Comparison of ENCODE assay signal across 26 cellular contexts in the genomic region with DNA sequence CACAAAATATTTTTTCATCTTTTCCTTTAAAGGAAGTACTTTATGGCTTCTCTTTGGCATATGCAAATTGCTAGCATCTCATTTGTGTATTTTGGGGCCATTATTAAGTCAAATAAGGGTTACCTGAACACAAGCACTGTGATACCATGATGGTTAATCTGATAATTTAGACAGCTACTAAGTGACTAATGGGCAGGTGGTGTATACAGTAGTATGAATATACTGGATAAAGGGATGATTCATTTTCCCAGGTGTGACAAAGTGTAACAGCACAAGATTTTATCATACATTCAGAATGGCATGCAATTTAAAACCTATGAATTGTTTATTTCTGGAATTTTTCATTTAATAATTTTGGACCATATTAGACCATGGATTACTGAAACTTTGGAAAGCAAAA. TPM values are rescaled to one million over a fixed set of nuclear protein-coding genes. Genes with fewer than 3 reads are reported as not detected.
"Had no signal": no experiment of that assay in that cellular context is flagged by ENCODE, and none has a peak within 500 bp of the region (broad histone marks: within the 10 kb centered on the region; RNA-seq: fewer than 3 reads in every experiment).

No MANE protein-coding gene starts in this region.

- H3K4me3 Mint-ChIP-seq: natural killer cell; nephron; neural progenitor cell; stimulated activated effector memory CD8-positive, alpha-beta T cell treated with anti-CD3 and anti-CD28 coated beads, Interleukin-12 subunit alpha, Interleukin-12 subunit beta, amount 100 ng/mL, for 72 hours; stimulated activated naive B cell treated with anti-CD40 and anti-IgM and Interleukin-4, amounts not matched to agents 10 μg/mL and 1 μg/mL and 100 μg/mL, for 72 hours; stimulated activated naive CD8-positive, alpha-beta T cell treated with anti-CD3 and anti-CD28 coated beads, Interleukin-15, Interleukin-2, amounts not matched to agents 100 ng/mL and 50 ng/mL, for 24 hours had no signal

- H3K36me3 Mint-ChIP-seq: natural killer cell; neural progenitor cell; stimulated activated effector memory CD8-positive, alpha-beta T cell treated with anti-CD3 and anti-CD28 coated beads, Interleukin-12 subunit alpha, Interleukin-12 subunit beta, amount 100 ng/mL, for 72 hours; stimulated activated naive B cell treated with anti-CD40 and anti-IgM and Interleukin-4, amounts not matched to agents 10 μg/mL and 1 μg/mL and 100 μg/mL, for 72 hours had no signal

- H2AFZ ChIP-seq: neural progenitor cell, parathyroid adenoma had no signal

- H3K9ac ChIP-seq: neural progenitor cell, parathyroid adenoma had no signal

- H3K4me1 Mint-ChIP-seq: natural killer cell; nephron; neural progenitor cell; stimulated activated effector memory CD8-positive, alpha-beta T cell treated with anti-CD3 and anti-CD28 coated beads, Interleukin-12 subunit alpha, Interleukin-12 subunit beta, amount 100 ng/mL, for 72 hours; stimulated activated naive B cell treated with anti-CD40 and anti-IgM and Interleukin-4, amounts not matched to agents 10 μg/mL and 1 μg/mL and 100 μg/mL, for 72 hours had no signal

- H3K4me1 ChIP-seq: neural progenitor cell, parathyroid adenoma, psoas muscle, right lobe of liver, sigmoid colon, stomach, thyroid gland, tibial nerve, upper lobe of left lung, uterus had no signal

- H3K27me3 ChIP-seq: neural progenitor cell, ovary, right lobe of liver, sigmoid colon, stomach, thyroid gland, tibial nerve, upper lobe of left lung, uterus had no signal

- H3K27ac ChIP-seq: neural progenitor cell, ovary, parathyroid adenoma, psoas muscle, right lobe of liver, sigmoid colon, stomach, thoracic aorta, thyroid gland, tibial nerve, upper lobe of left lung, uterus had no signal

- H3K27ac Mint-ChIP-seq: natural killer cell; nephron; neural progenitor cell; progenitor cell of endocrine pancreas; stimulated activated effector memory CD8-positive, alpha-beta T cell treated with anti-CD3 and anti-CD28 coated beads, Interleukin-12 subunit alpha, Interleukin-12 subunit beta, amount 100 ng/mL, for 72 hours; stimulated activated naive B cell treated with anti-CD40 and anti-IgM and Interleukin-4, amounts not matched to agents 10 μg/mL and 1 μg/mL and 100 μg/mL, for 72 hours; stimulated activated naive CD8-positive, alpha-beta T cell treated with anti-CD3 and anti-CD28 coated beads, Interleukin-15, Interleukin-2, amounts not matched to agents 100 ng/mL and 50 ng/mL, for 24 hours had no signal

- DNase-seq: natural killer cell; occipital lobe; small intestine; stimulated activated CD4-positive, alpha-beta T cell treated with anti-CD3 and anti-CD28 coated beads, Interleukin-15, amount 100 ng/mL, for 24 hours; stimulated activated CD4-positive, alpha-beta T cell treated with anti-CD3 and anti-CD28 coated beads, Interleukin-2, amount 100 ng/mL, for 24 hours; stimulated activated CD4-positive, alpha-beta T cell treated with anti-CD3 and anti-CD28 coated beads, Interleukin-2, amount 100 ng/mL, for 48 hours; stimulated activated CD4-positive, alpha-beta T cell treated with anti-CD3 and anti-CD28 coated beads, Interleukin-4, amount 100 ng/mL, for 24 hours; stimulated activated naive B cell treated with anti-CD40 and anti-IgM and Interleukin-4, amounts not matched to agents 10 μg/mL and 1 μg/mL and 100 μg/mL, for 72 hours; stimulated activated naive CD4-positive, alpha-beta T cell treated with Interleukin-2 at 50 U/mL for 16 hours; stomach; upper lobe of left lung; uterus had no signal

- H3K9me3 ChIP-seq: ovary, psoas muscle, sigmoid colon, thoracic aorta, thyroid gland, tibial nerve, upper lobe of left lung, uterus had no signal

- H3K4me3 ChIP-seq: neural progenitor cell, ovary, psoas muscle, right lobe of liver, sigmoid colon, stomach, thoracic aorta, thyroid gland, tibial nerve, upper lobe of left lung, uterus had no signal

- H3K36me3 ChIP-seq: neural progenitor cell, ovary, right lobe of liver, sigmoid colon, stomach, thoracic aorta, thyroid gland, tibial nerve, upper lobe of left lung, uterus had no signal

- H3K27me3 Mint-ChIP-seq: progenitor cell of endocrine pancreas; stimulated activated naive CD8-positive, alpha-beta T cell treated with anti-CD3 and anti-CD28 coated beads, Interleukin-15, Interleukin-2, amounts not matched to agents 100 ng/mL and 50 ng/mL, for 24 hours had no signal

- H3K79me2 ChIP-seq: parathyroid adenoma had no signal

- H3K4me2 ChIP-seq: neural progenitor cell had no signal

- ATAC-seq: psoas muscle; right lobe of liver; stimulated activated effector memory CD8-positive, alpha-beta T cell treated with anti-CD3 and anti-CD28 coated beads, Interleukin-12 subunit alpha, Interleukin-12 subunit beta, amount 100 ng/mL, for 72 hours; stimulated activated naive B cell treated with anti-CD40 and anti-IgM and Interleukin-4, amounts not matched to agents 10 μg/mL and 1 μg/mL and 100 μg/mL, for 72 hours had no signal

- H3K9me3 Mint-ChIP-seq: nephron had no signal

RNA-seq across cellular contexts. Expression of a gene that starts 27.2 kb away (rescaled TPM):
- total RNA-seq: natural killer cell, osteoblast, thoracic aorta had no signal
- polyA plus RNA-seq: stomach had no signal
